8 cellular contexts compared by ENCODE assay signal in genomic region chr10:105952153-105952552, GRCh38.
DNase-seq lines count a peak whose midpoint lies in the region; ATAC-seq and TF ChIP-seq lines count a peak whose summit lies in the region.

No MANE protein-coding gene starts in this region.

- TF ChIP-seq POLR2A in right lobe of liver (IDR thresholded peaks at IDR 0.05), result no peak

- intact Hi-C loops in Right ventricle myocardium superior (cut with DNase I) (no loop called here), right lobe of liver (cut with DNase I) (loop anchor here in 1 of 2 donors (10.0 kb wide), 1 partner anchor 223 kb away; no protein-coding TSS in a partner anchor), aorta (cut with DNase I) (loop anchor here in 1 of 2 donors (10.0 kb wide), 1 partner anchor 223 kb away; no protein-coding TSS in a partner anchor)

- H3K27me3 ChIP-seq in right atrium auricular region, result no peaks in the 10 kb centered on the region
- no peaks in the 10 kb centered on the region for H3K27me3 ChIP-seq in right lobe of liver
- no peaks in the 10 kb centered on the region for H3K27me3 ChIP-seq in aorta (ENCODE audit: control insufficient read depth in 1 of 2, insufficient read depth in 2 of 2, low read length in 1 of 2)

- H3K36me3 ChIP-seq in right atrium auricular region, result no peaks in the 10 kb centered on the region
- H3K36me3 ChIP-seq in right lobe of liver, result no peaks in the 10 kb centered on the region
- no peaks in the 10 kb centered on the region for H3K36me3 ChIP-seq in aorta (ENCODE audit: control insufficient read depth in 1 of 2, insufficient read depth in 2 of 2, low read length in 1 of 2)

- WGBS in right lobe of liver (ENCODE audit: insufficient coverage, low coverage, low lambda C conversion rate, missing lambda C conversion rate), result 0% methylated on average over 3 of the region's 3 CpGs
- 2 to 3% methylated on average over 3 of the region's 3 CpGs for WGBS in aorta, 2 donors

- peak overlapping the region in 1 of 2 donors; percentile 27 for H3K27ac ChIP-seq in right atrium auricular region
- no peak overlapping the region for H3K27ac ChIP-seq in right lobe of liver
- H3K27ac ChIP-seq in aorta (ENCODE audit: low read depth in 1 of 2, low read length in 2 of 2), result no peak overlapping the region

- no peak overlapping the region for H3K4me3 ChIP-seq in right atrium auricular region
- no peak overlapping the region for H3K4me3 ChIP-seq in right lobe of liver
- no peak overlapping the region for H3K4me3 ChIP-seq in aorta (ENCODE audit: low read length in 2 of 2)

- TF ChIP-seq CTCF in right atrium auricular region (IDR thresholded peaks at IDR 0.05) (no peak), right lobe of liver (IDR thresholded peaks at IDR 0.05) (no peak)

- ATAC-seq in Right ventricle myocardium superior (ENCODE audit: poor library complexity), result peak; percentile 90
- peak; percentile 95 for ATAC-seq in HG03196 (IDR thresholded peaks at IDR 0.05; ENCODE audit: unreplicated experiment)
- peak; percentile 85 to 94 (median 88) for ATAC-seq in right lobe of liver
- ATAC-seq in aorta (ENCODE audit: low FRiP score), result no peak

- H3K9me3 ChIP-seq in right atrium auricular region (no peaks in the 10 kb centered on the region), right lobe of liver (no peaks in the 10 kb centered on the region), aorta (ENCODE audit: control insufficient read depth, low read length) (no peaks in the 10 kb centered on the region)

- H3K4me1 ChIP-seq in right atrium auricular region (peaks cover 0 to 12% of the 10 kb centered on the region in 2 donors), right lobe of liver (no peaks in the 10 kb centered on the region), aorta (ENCODE audit: control insufficient read depth in 1 of 2, insufficient read depth in 2 of 2, low read length in 2 of 2) (no peaks in the 10 kb centered on the region)

- DNase-seq in Right ventricle myocardium superior (peak; percentile 35), right atrium auricular region (ENCODE audit: low spot score) (no peak), amniotic epithelial cell (ENCODE audit: low read depth) (peak; percentile 72), right lobe of liver (peak in 1 of 3 donors; percentile 25), aorta (no peak), COLO829 (ENCODE audit: low spot score) (no peak), NCI-H2107 treated with DMSO at 0.1 percent for 48 hours (lab: John Stamatoyannopoulos, UW; ENCODE audit: unreplicated experiment) (no peak)

Comparison
In these comparisons a context has a peak if more than half of its experiments do, and no peak if none do; other contexts are left out.
1. DNase-seq: peak in Right ventricle myocardium superior (single experiment) and amniotic epithelial cell (single experiment); none in right atrium auricular region (single experiment), aorta (0 of 2), COLO829 (single experiment) and NCI-H2107 treated with DMSO at 0.1 percent for 48 hours (single experiment).